9 cellular contexts compared by ENCODE assay signal in the genomic region with DNA sequence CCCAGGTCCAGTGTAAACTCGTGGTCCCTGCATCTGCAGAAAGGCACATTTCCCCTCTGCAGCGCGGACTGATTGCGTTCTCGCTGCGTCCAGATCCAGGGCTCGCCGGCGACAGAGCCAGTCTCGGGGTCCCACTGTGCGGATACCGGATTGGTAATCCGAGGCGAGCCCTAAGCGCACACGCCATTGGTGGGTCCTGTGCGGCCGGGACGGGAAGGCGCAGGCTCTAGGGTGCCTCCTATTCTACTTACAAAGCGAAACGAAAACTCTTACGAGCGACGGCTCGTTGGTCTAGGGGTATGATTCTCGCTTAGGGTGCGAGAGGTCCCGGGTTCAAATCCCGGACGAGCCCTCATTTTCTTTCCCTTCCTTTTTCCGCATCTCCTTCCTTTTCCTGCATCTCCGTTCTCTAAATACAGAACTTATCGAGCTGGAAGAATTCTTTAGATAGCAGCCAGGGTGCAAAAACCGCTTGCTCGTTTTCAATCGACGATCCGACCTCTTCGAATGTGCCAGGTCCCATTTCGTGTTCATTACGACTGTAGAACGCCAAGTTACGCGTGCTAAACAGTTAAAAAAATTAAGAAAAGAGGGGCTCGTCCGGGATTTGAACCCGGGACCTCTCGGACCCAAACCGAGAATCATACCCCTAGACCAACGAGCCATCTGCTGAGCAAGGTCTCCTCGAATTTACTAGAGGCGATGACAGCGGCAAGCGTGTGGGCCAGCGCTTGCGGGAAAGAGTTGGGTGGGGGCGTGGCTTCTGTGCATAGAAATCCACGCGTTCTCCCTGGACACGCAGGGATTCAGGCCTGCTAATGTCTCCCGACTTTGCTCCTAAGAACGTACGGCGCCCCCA. TPM values are rescaled to one million over a fixed set of nuclear protein-coding genes. Genes with fewer than 3 reads are reported as not detected.
A peak's percentile ranks its signal among the peaks of the same experiment; 100 is the strongest.
DNase-seq lines count a peak whose midpoint lies in the region; ATAC-seq, FAIRE-seq and TF ChIP-seq lines count a peak whose summit lies in the region.
"Had no signal": no experiment of that assay in that cellular context is flagged by ENCODE, and none has a peak within 500 bp of the region (broad histone marks: within the 10 kb centered on the region; RNA-seq: fewer than 3 reads in every experiment).

No MANE protein-coding gene starts in this region.

- H3K4me1 ChIP-seq in kidney (ENCODE audit: control insufficient read depth in 1 of 2, insufficient read depth in 1 of 2, low read depth in 1 of 2, low read length in 2 of 2), result peaks cover 0 to 8% of the 10 kb centered on the region in 2 donors

- DNase-seq in AG20443 (ENCODE audit: low spot score) (peak; percentile 98), NCI-H345 treated with DMSO at 0.1 percent for 48 hours (lab: John Stamatoyannopoulos, UW; ENCODE audit: unreplicated experiment) (peak; percentile 78), cerebellar nuclear complex (lab: John Stamatoyannopoulos, UW) (peak; percentile 29 to 80), kidney (peak; percentile 96)
- DNase-seq in activated CD4-positive, CD25-positive, alpha-beta regulatory T cell treated with anti-CD3 and anti-CD28 coated beads, Interleukin-2, amount 50 U/mL, for 72 hours, result peak; percentile 94
- DNase-seq in stimulated activated CD4-positive, alpha-beta T cell treated with anti-CD3 and anti-CD28 coated beads, Interleukin-12 subunit alpha, Interleukin-12 subunit beta, amount 100 ng/mL, for 48 hours (ENCODE audit: low read depth in 2 of 3, low spot score in 1 of 3), result peak; percentile 79 to 98 (median 89)

- peak; percentile 48 for ATAC-seq in GM19025 (IDR thresholded peaks at IDR 0.05; ENCODE audit: low read depth, unreplicated experiment)
- peak; percentile 71 for ATAC-seq in HG03196 (IDR thresholded peaks at IDR 0.05; ENCODE audit: unreplicated experiment)

- H3K9ac ChIP-seq in kidney (ENCODE audit: low read length in 2 of 2), result peak overlapping the region; percentile 68 to 77

- FAIRE-seq in kidney (lab: Jason Lieb, UNC), result no peak

- H3K27ac ChIP-seq in kidney (ENCODE audit: low read depth in 2 of 2, low read length in 2 of 2), result peak overlapping the region; percentile 79 to 86

- no peaks in the 10 kb centered on the region for H3K36me3 ChIP-seq in kidney (ENCODE audit: control insufficient read depth in 1 of 2, insufficient read depth in 2 of 2, low read length in 2 of 2)

- no peak for TF ChIP-seq CTCF in kidney (IDR thresholded peaks at IDR 0.05; ENCODE audit: borderline replicate concordance, extremely low read depth, insufficient read depth)

- no peaks in the 10 kb centered on the region for H3K9me3 ChIP-seq in kidney (ENCODE audit: control insufficient read depth in 1 of 2, low read length in 2 of 2)

- H3K4me3 ChIP-seq in kidney (ENCODE audit: low read length in 2 of 2), result peak overlapping the region; percentile 84 to 94

- intact Hi-C loops in kidney (cut with DNase I), result no loop called here

RNA-seq across cellular contexts. Expression of a gene that starts 29.2 kb away (rescaled TPM):
- 2.2 TPM for total RNA-seq in kidney
- polyA plus RNA-seq in kidney (ENCODE audit: insufficient read depth, low read depth, low replicate concordance), result 0.80 TPM
- total RNA-seq: T-helper 2 cell treated with Interferon-gamma antibody and Interleukin-4, amounts not matched to agents 100 ng/mL and 5 ng/mL, for 36 hours had no signal

Comparison
In these comparisons a context has a peak if more than half of its experiments do, and no peak if none do; other contexts are left out.
1. Peak in every context shown above with its lines: DNase-seq, ATAC-seq, H3K4me3 ChIP-seq and H3K27ac ChIP-seq.